Comparison of ENCODE assay signal across 8 cellular contexts in genomic region chrX:153818571-153819397, GRCh38. TPM values are rescaled to one million over a fixed set of nuclear protein-coding genes. Genes with fewer than 3 reads are reported as not detected.
DNase-seq lines count a peak whose midpoint lies in the region; ATAC-seq and TF ChIP-seq lines count a peak whose summit lies in the region.

No MANE protein-coding gene starts in this region.

- intact Hi-C loops in Right ventricle myocardium inferior (cut with DNase I) (no loop called here), cardiac septum (cut with DNase I) (no loop called here)

- no peak for TF ChIP-seq CTCF in brain (conservative IDR thresholded peaks at IDR 0.05)

- H3K4me3 Mint-ChIP-seq in T-helper 1 cell treated with Interleukin-12 subunit alpha and Interleukin-12 subunit beta and Interleukin-4 antibody, amounts not matched to agents 30 μg/mL and 1 μg/mL, for 36 hours, result peak overlapping the region; percentile 48
- H3K4me3 Mint-ChIP-seq in brain, result peak overlapping the region; percentile 64 to 79 (median 77)

- DNase-seq in Right ventricle myocardium inferior (ENCODE audit: missing footprints) (no peak), cardiac septum (ENCODE audit: low spot score) (no peak), kidney tubule cell (ENCODE audit: low spot score) (peak; percentile 3)
- peak; percentile 32 for DNase-seq in stimulated activated CD8-positive, alpha-beta memory T cell treated with anti-CD3 and anti-CD28 coated beads, Interleukin-12 subunit alpha, Interleukin-12 subunit beta, amount 100 ng/mL, for 4 hours (ENCODE audit: low read depth)

- H3K9me3 Mint-ChIP-seq in T-helper 1 cell treated with Interleukin-12 subunit alpha and Interleukin-12 subunit beta and Interleukin-4 antibody, amounts not matched to agents 30 μg/mL and 1 μg/mL, for 36 hours, result no peaks in the 10 kb centered on the region
- H3K9me3 Mint-ChIP-seq in brain, result peaks cover 0 to 39% (median 0%) of the 10 kb centered on the region in 5 experiments

- peaks cover 20% of the 10 kb centered on the region for H3K27me3 Mint-ChIP-seq in T-helper 1 cell treated with Interleukin-12 subunit alpha and Interleukin-12 subunit beta and Interleukin-4 antibody, amounts not matched to agents 30 μg/mL and 1 μg/mL, for 36 hours (ENCODE audit: low read depth)
- no peaks in the 10 kb centered on the region for H3K27me3 Mint-ChIP-seq in brain

- peak; percentile 62 for ATAC-seq in Right ventricle myocardium inferior
- no peak for ATAC-seq in GM18909 (IDR thresholded peaks at IDR 0.05; ENCODE audit: poor library complexity, unreplicated experiment)
- ATAC-seq in HG03039 (IDR thresholded peaks at IDR 0.05; ENCODE audit: unreplicated experiment), result no peak

- peaks cover 24% of the 10 kb centered on the region for H3K4me1 Mint-ChIP-seq in T-helper 1 cell treated with Interleukin-12 subunit alpha and Interleukin-12 subunit beta and Interleukin-4 antibody, amounts not matched to agents 30 μg/mL and 1 μg/mL, for 36 hours (ENCODE audit: low read depth)
- peaks cover 55% of the 10 kb centered on the region for H3K4me1 Mint-ChIP-seq in brain

- H3K36me3 Mint-ChIP-seq in T-helper 1 cell treated with Interleukin-12 subunit alpha and Interleukin-12 subunit beta and Interleukin-4 antibody, amounts not matched to agents 30 μg/mL and 1 μg/mL, for 36 hours (ENCODE audit: low read depth), result no peaks in the 10 kb centered on the region
- H3K36me3 Mint-ChIP-seq in brain, result peaks cover 4% of the 10 kb centered on the region

- H3K27ac Mint-ChIP-seq in T-helper 1 cell treated with Interleukin-12 subunit alpha and Interleukin-12 subunit beta and Interleukin-4 antibody, amounts not matched to agents 30 μg/mL and 1 μg/mL, for 36 hours, result no peak overlapping the region
- H3K27ac Mint-ChIP-seq in brain, result peak overlapping the region in 4 of 5 experiments; percentile 87 to 94 (median 90)

RNA-seq across cellular contexts. Expression of gene PDZD4, which starts 11.6 kb away (rescaled TPM):
- total RNA-seq in Right ventricle myocardium inferior, result 2.8 TPM
- total RNA-seq in cardiac septum, result 4.1 TPM
- 128 TPM for polyA plus RNA-seq in brain (ENCODE audit: insufficient read depth, low read depth, low replicate concordance)

RNA-seq across cellular contexts. Expression of gene SSR4, which starts 24.3 kb away (rescaled TPM):
- 150 TPM for total RNA-seq in Right ventricle myocardium inferior
- total RNA-seq in cardiac septum, result 140 TPM
- polyA plus RNA-seq in brain (ENCODE audit: insufficient read depth, low read depth, low replicate concordance), result 365 TPM

RNA-seq across cellular contexts. Expression of gene IDH3G, which starts 24.6 kb away (rescaled TPM):
- total RNA-seq in Right ventricle myocardium inferior (78.7 TPM), cardiac septum (68.5 TPM)
- 102 TPM for polyA plus RNA-seq in brain (ENCODE audit: insufficient read depth, low read depth, low replicate concordance)

RNA-seq across cellular contexts. Expression of gene SRPK3, which starts 37.9 kb away (rescaled TPM):
- 43.3 TPM for total RNA-seq in Right ventricle myocardium inferior
- total RNA-seq in cardiac septum, result 54.7 TPM
- 15.6 TPM for polyA plus RNA-seq in brain (ENCODE audit: insufficient read depth, low read depth, low replicate concordance)

RNA-seq across cellular contexts. Expression of gene PLXNB3, which starts 54.7 kb away (rescaled TPM):
- total RNA-seq in Right ventricle myocardium inferior (2.3 TPM), cardiac septum (7.6 TPM)
- 38.0 TPM for polyA plus RNA-seq in brain (ENCODE audit: insufficient read depth, low read depth, low replicate concordance)

Comparison
In these comparisons a context has a peak if more than half of its experiments do, and no peak if none do; other contexts are left out.
1. DNase-seq: peak in kidney tubule cell (single experiment) and stimulated activated CD8-positive, alpha-beta memory T cell treated with anti-CD3 and anti-CD28 coated beads, Interleukin-12 subunit alpha, Interleukin-12 subunit beta, amount 100 ng/mL, for 4 hours (single experiment); none in Right ventricle myocardium inferior (single experiment) and cardiac septum (single experiment).